In genomic region chr19:11087870-11088507, GRCh38 we compare ENCODE assay signal across 11 cellular contexts. TPM values are rescaled to one million over a fixed set of nuclear protein-coding genes. Genes with fewer than 3 reads are reported as not detected.
A peak's percentile ranks its signal among the peaks of the same experiment; 100 is the strongest.
DNase-seq lines count a peak whose midpoint lies in the region; ATAC-seq, FAIRE-seq and TF ChIP-seq lines count a peak whose summit lies in the region.
"Had no signal": no experiment of that assay in that cellular context is flagged by ENCODE, and none has a peak within 500 bp of the region (broad histone marks: within the 10 kb centered on the region; RNA-seq: fewer than 3 reads in every experiment).

No MANE protein-coding gene starts in this region.

- peak overlapping the region; percentile 88; the same call in 1 of the 2 replicates for H2BK20ac ChIP-seq in H1 (ENCODE audit: low read length)

- no peak overlapping the region for H3K27ac ChIP-seq in CD4-positive, alpha-beta T cell (ENCODE audit: low read depth, low read length)
- H3K27ac ChIP-seq in H1 (ENCODE audit: low read depth, low read length) = 0 out of 2 replicates have a peak overlapping the region, but pooled peaks have one; percentile 12

- no peaks in the 10 kb centered on the region for H3K27me3 ChIP-seq in CD4-positive, alpha-beta T cell (ENCODE audit: control insufficient read depth, insufficient read depth, low read length)
- H3K27me3 ChIP-seq in H1 (replicated peaks in 1 of 4; ENCODE audit: control insufficient read depth in 3 of 4, extremely low read depth in 1 of 4, insufficient read depth in 3 of 4, low read length in 3 of 4) = no peaks in the 10 kb centered on the region

- no peak overlapping the region for H3K56ac ChIP-seq in H1 (replicated peaks; ENCODE audit: insufficient read length, low read depth, low read length)

- H4K8ac ChIP-seq in H1 (ENCODE audit: extremely low read depth, insufficient read depth, low read length) = no peak overlapping the region

- peaks cover 14 to 16% of the 10 kb centered on the region in 2 experiments for H4K20me1 ChIP-seq in H1 (replicated peaks in 1 of 2; ENCODE audit: control insufficient read depth in 1 of 2, insufficient read depth in 2 of 2, low read length in 2 of 2)

- no peak overlapping the region for H3K9ac ChIP-seq in H1 (replicated peaks in 1 of 4; ENCODE audit: extremely low read depth in 1 of 4, low read depth in 3 of 4, low read length in 3 of 4)

- H3K4me1 Mint-ChIP-seq in CD4-positive, alpha-beta T cell (ENCODE audit: low read depth) = peaks cover 43% of the 10 kb centered on the region
- H3K4me1 Mint-ChIP-seq in neural crest cell = peaks cover 37% of the 10 kb centered on the region

- peak overlapping the region; percentile 88 for H4K91ac ChIP-seq in H1 (replicated peaks; ENCODE audit: insufficient read length, low read length)

- H3K79me2 ChIP-seq in H1 (ENCODE audit: control insufficient read depth in 1 of 2, insufficient read depth in 2 of 2, low read length in 2 of 2) = peaks cover 24 to 26% of the 10 kb centered on the region in 2 experiments

- no peak overlapping the region; the same call in 1 of the 2 replicates for H2AK5ac ChIP-seq in H1 (ENCODE audit: low read depth, low read length)

- no peak overlapping the region for H3K4me3 Mint-ChIP-seq in CD4-positive, alpha-beta T cell
- H3K4me3 Mint-ChIP-seq in neural crest cell = peak overlapping the region; percentile 99

- TF ChIP-seq EP300 in H1 (IDR thresholded peaks at IDR 0.05; ENCODE audit: borderline replicate concordance in 1 of 2, low read depth in 2 of 2, low read length in 2 of 2) = no peak

- no peak overlapping the region for H3K14ac ChIP-seq in H1 (ENCODE audit: insufficient read length)

- no peak for TF ChIP-seq POLR2A in H1 (IDR thresholded peaks at IDR 0.05; ENCODE audit: control extremely low read depth in 1 of 2, low read depth in 2 of 2, low read length in 2 of 2)

- TF ChIP-seq CTCF in CD4-positive, alpha-beta T cell (IDR thresholded peaks at IDR 0.05) = no peak
- TF ChIP-seq CTCF in H1 (IDR thresholded peaks at IDR 0.05; ENCODE audit: control extremely low read depth in 1 of 3, insufficient read depth in 1 of 3, low read depth in 1 of 3, low read length in 3 of 3) (no peak), neural crest cell (conservative IDR thresholded peaks at IDR 0.05) (no peak)

- no peaks in the 10 kb centered on the region for H3K9me3 Mint-ChIP-seq in CD4-positive, alpha-beta T cell
- H3K9me3 Mint-ChIP-seq in neural crest cell = no peaks in the 10 kb centered on the region

- peak overlapping the region; percentile 66 to 98; a peak in 3 of 4 replicates for H3K4me2 ChIP-seq in H1 (ENCODE audit: insufficient read depth in 1 of 2, low read depth in 2 of 2, low read length in 2 of 2)

- H3K4ac ChIP-seq in H1 (replicated peaks; ENCODE audit: insufficient read length, low read depth, low read length) = peak overlapping the region; percentile 73

- peak overlapping the region; percentile 87; the same call in 1 of the 2 replicates for H2BK5ac ChIP-seq in H1 (ENCODE audit: low read depth, low read length)

- no peaks in the 10 kb centered on the region for H3K27me3 Mint-ChIP-seq in CD4-positive, alpha-beta T cell
- no peaks in the 10 kb centered on the region for H3K27me3 Mint-ChIP-seq in neural crest cell (ENCODE audit: low read depth)

- peak overlapping the region; percentile 92 for H3K27ac Mint-ChIP-seq in CD4-positive, alpha-beta T cell
- peak overlapping the region; percentile 98 for H3K27ac Mint-ChIP-seq in neural crest cell (ENCODE audit: unreplicated experiment)

- WGBS in H1 (ENCODE audit: extremely low coverage in 1 of 2, insufficient coverage in 1 of 2, insufficient read length in 1 of 2, insufficient replicate concordance in 2 of 2, low coverage in 1 of 2, low lambda C conversion rate in 2 of 2, missing lambda C conversion rate in 1 of 2), 2 experiments = 88% methylated on average over 4 of the region's 4 CpGs; no CpG with 5 or more reads in 1 of the 2 experiments

- H4K5ac ChIP-seq in H1 (ENCODE audit: insufficient read length, low read depth, low read length) = peak overlapping the region; percentile 71

- peaks cover 7 to 11% (median 9%) of the 10 kb centered on the region in 4 experiments for H3K4me1 ChIP-seq in H1 (replicated peaks in 1 of 4; ENCODE audit: control insufficient read depth in 3 of 4, insufficient read depth in 4 of 4, low read length in 3 of 4)

- peaks cover 10% of the 10 kb centered on the region for H3K36me3 Mint-ChIP-seq in CD4-positive, alpha-beta T cell (ENCODE audit: low read depth)
- peaks cover 5% of the 10 kb centered on the region for H3K36me3 Mint-ChIP-seq in neural crest cell (ENCODE audit: low read depth)

- H3K18ac ChIP-seq in H1 (ENCODE audit: extremely low read depth, low read length) = peak overlapping the region; percentile 66

- H2BK120ac ChIP-seq in H1 (replicated peaks; ENCODE audit: low read depth, low read length) = peak overlapping the region; percentile 95

- no peaks in the 10 kb centered on the region for H3K9me3 ChIP-seq in CD4-positive, alpha-beta T cell (ENCODE audit: control insufficient read depth, low read length)
- no peaks in the 10 kb centered on the region for H3K9me3 ChIP-seq in H1 (ENCODE audit: insufficient read depth in 2 of 2, low read depth in 1 of 2, low read length in 1 of 2)

- CTCF ChIA-PET in CD4-positive, alpha-beta T cell (lab: Charles Lee) = interaction anchor here (1.0 to 2.9 kb wide), 3 partner anchors 21 to 52 kb away, joined by 3 to 13 read pairs (median 4); no protein-coding TSS in a partner anchor
- CTCF ChIA-PET in H1 (lab: Charles Lee; ENCODE audit: partially characterized antibody) = interaction anchor here (0.8 to 1.8 kb wide), 4 partner anchors 16 to 216 kb away, joined by 3 to 5 read pairs (median 4); no protein-coding TSS in a partner anchor

- H3K79me1 ChIP-seq in H1 (ENCODE audit: low read depth, low read length) = no peaks in the 10 kb centered on the region

- no peak overlapping the region; a peak in 2 of 8 replicates for H3K4me3 ChIP-seq in H1 (ENCODE audit: extremely low read depth in 1 of 4, insufficient read depth in 2 of 4, low read depth in 3 of 4, low read length in 4 of 4)

- peaks cover 7% of the 10 kb centered on the region for H3K23me2 ChIP-seq in H1 (ENCODE audit: low read depth, low read length)

- peak overlapping the region; percentile 89; the same call in 1 of the 2 replicates for H2BK12ac ChIP-seq in H1 (ENCODE audit: low read depth, low read length)

- H3K36me3 ChIP-seq in H1 (ENCODE audit: control insufficient read depth in 2 of 4, insufficient read depth in 4 of 4, low read length in 3 of 4) = peaks cover 0 to 23% (median 2%) of the 10 kb centered on the region in 4 experiments; a peak in 3 of 8 replicates

- FAIRE-seq in H1 (lab: Jason Lieb, UNC) = no peak
- FAIRE-seq: HTR-8/SVneo had no signal

- H3K23ac ChIP-seq in H1 (ENCODE audit: insufficient read length) = no peak overlapping the region

- TF ChIP-seq RAD21 in H1 (IDR thresholded peaks at IDR 0.05 in 1 of 2, conservative IDR thresholded peaks at IDR 0.05 in 1 of 2; ENCODE audit: low read depth in 2 of 2, low read length in 2 of 2) = no peak

- no peak overlapping the region for H2BK15ac ChIP-seq in H1 (ENCODE audit: low read length)

- no peak for DNase-seq in CD4-positive, alpha-beta T cell
- DNase-seq in OCI-M1 (lab: John Stamatoyannopoulos, UW) = peak; percentile 64
- no peak for DNase-seq in H1 (ENCODE audit: low read depth in 1 of 2, low spot score in 2 of 2)
- DNase-seq in neural crest cell (ENCODE audit: low read depth, low spot score) = no peak
- DNase-seq in SIG-M5 treated with dmso at 0.1 percent for 504 hours (lab: John Stamatoyannopoulos, UW; ENCODE audit: unreplicated experiment) = no peak
- no peak for DNase-seq in RKO (ENCODE audit: low spot score)
- DNase-seq in NOMO-1 treated with DMSO at 0.1 percent for 48 hours (lab: John Stamatoyannopoulos, UW; ENCODE audit: unreplicated experiment) = no peak
- DNase-seq in H4 (ENCODE audit: low spot score) = no peak
- DNase-seq: activated effector memory CD4-positive, alpha-beta T cell treated with anti-CD3 and anti-CD28 coated beads, Interleukin-2, amount 50 U/mL, for 16 hours; stimulated activated CD4-positive, alpha-beta T cell treated with anti-CD3 and anti-CD28 coated beads, Interleukin-15, amount 100 ng/mL, for 24 hours had no signal

- no peak overlapping the region for H2AFZ ChIP-seq in H1 (ENCODE audit: low read length)

- ATAC-seq in CD4-positive, alpha-beta T cell (ENCODE audit: poor library complexity) = no peak

- POLR2A ChIA-PET in CD4-positive, alpha-beta T cell (lab: Charles Lee) = interaction anchor here (0.7 to 1.4 kb wide), 3 partner anchors 38 to 287 kb away, joined by 3 to 5 read pairs (median 4); partner anchors contain the start of gene SMARCA4
- POLR2A ChIA-PET in H1 (lab: Charles Lee; ENCODE audit: partially characterized antibody) = interaction anchor here (1.2 to 3.1 kb wide), 7 partner anchors 8 to 147 kb away, joined by 3 to 16 read pairs (median 5); no protein-coding TSS in a partner anchor

- intact Hi-C loops in CD4-positive, alpha-beta T cell (cut with DNase I, micrococcal nuclease) = loop anchor here in 1 of 2 experiments (5.0 kb wide), 2 partner anchors 39 to 51 kb away; no protein-coding TSS in a partner anchor

TF ChIP-seq in H1, 55 proteins besides CTCF, POLR2A, EP300 and RAD21 (continues in another document):
- TF ChIP-seq SP4 (IDR thresholded peaks at IDR 0.05; ENCODE audit: low read length) = no peak
- TF ChIP-seq RXRA (IDR thresholded peaks at IDR 0.05; ENCODE audit: insufficient read depth, low read depth, low read length) = no peak
- no peak for TF ChIP-seq HDAC2 (IDR thresholded peaks at IDR 0.05; ENCODE audit: borderline replicate concordance in 1 of 2, low read depth in 2 of 2, low read length in 2 of 2)
- no peak for TF ChIP-seq BCL11A (IDR thresholded peaks at IDR 0.05; ENCODE audit: low read depth in 2 of 2, low read length in 2 of 2)
- no peak for TF ChIP-seq SIX5 (IDR thresholded peaks at IDR 0.05; ENCODE audit: low read depth, low read length)
- no peak for TF ChIP-seq YY1 (IDR thresholded peaks at IDR 0.05; ENCODE audit: low read depth, low read length)
- no peak for TF ChIP-seq HDAC6 (IDR thresholded peaks at IDR 0.05; ENCODE audit: low read depth, low read length)
- TF ChIP-seq SP2 (IDR thresholded peaks at IDR 0.05; ENCODE audit: low read length) = no peak
- no peak for TF ChIP-seq SIRT6 (IDR thresholded peaks at IDR 0.05; ENCODE audit: low read length)

RNA-seq across cellular contexts. Expression of gene LDLR, which starts 1.3 kb away (rescaled TPM):
- 10 to 100 TPM; 32.5 to 34.0 TPM for total RNA-seq in CD4-positive, alpha-beta T cell
- total RNA-seq in H1 (2021; fragmentation: NEBNext Ultra II Directional; extraction: Animal tissue kit (Norgen Biotek cat#: 25700)) = 118 and 119 TPM in 2 replicates
- 70.1 and 85.9 TPM in 2 replicates for polyA plus RNA-seq in H1 (2011; rRNA removed)
- polyA plus RNA-seq in H1 (2011; cell fraction: cytosol; rRNA removed) = 53.4 TPM
- polyA plus RNA-seq in H1 (2011; cell fraction: nucleus; rRNA removed) = 101 TPM
- 80.2 to 99.5 TPM (median 83.2 TPM) in 4 replicates for polyA plus RNA-seq in H1 (2012, experiment 1 of 2)
- 59.0 TPM for polyA plus RNA-seq in H1 (2012, experiment 2 of 2)
- polyA plus RNA-seq in H1 (2013, experiment 1 of 2) = 147 TPM
- 142 TPM for polyA plus RNA-seq in H1 (2013, experiment 2 of 2)
- polyA minus RNA-seq in H1 (2011; rRNA and poly(A)+ RNA removed) = 153 and 180 TPM in 2 replicates
- polyA minus RNA-seq in H1 (2011; cell fraction: cytosol; rRNA and poly(A)+ RNA removed) = 94.0 TPM
- polyA minus RNA-seq in H1 (2011; cell fraction: nucleus; rRNA and poly(A)+ RNA removed) = 131 TPM
- 141 and 152 TPM in 2 replicates for total RNA-seq in neural crest cell
- 82.0 and 87.2 TPM in 2 replicates for total RNA-seq in H4 (2014; rRNA removed; shearing (Covaris generic))
